ENCODE assay signal across 1 cellular context in genomic region chr13:50679321-50679720, GRCh38.
TF ChIP-seq lines count a peak whose summit lies in the region.

No MANE protein-coding gene starts in this region.

TF ChIP-seq in WTC11, 78 proteins besides CTCF, POLR2A, EP300 and RAD21 (continued from another document):
- TF ChIP-seq AR (CRISPR knock-in tag; IDR thresholded peaks at IDR 0.05), result no peak
- TF ChIP-seq SOX15 (CRISPR knock-in tag; IDR thresholded peaks at IDR 0.05), result no peak
- TF ChIP-seq E2F1 (CRISPR knock-in tag; IDR thresholded peaks at IDR 0.05), result no peak
- no peak for TF ChIP-seq RELA (CRISPR knock-in tag; IDR thresholded peaks at IDR 0.05; ENCODE audit: borderline replicate concordance)
- no peak for TF ChIP-seq ATF6 (CRISPR knock-in tag; IDR thresholded peaks at IDR 0.05)
- TF ChIP-seq IRF1 (CRISPR knock-in tag; IDR thresholded peaks at IDR 0.05), result no peak
- no peak for TF ChIP-seq CDX4 (CRISPR knock-in tag; IDR thresholded peaks at IDR 0.05; ENCODE audit: borderline replicate concordance)
- no peak for TF ChIP-seq FOXP4 (CRISPR knock-in tag; IDR thresholded peaks at IDR 0.05)
- no peak for TF ChIP-seq GABPB1 (CRISPR knock-in tag; IDR thresholded peaks at IDR 0.05)
- TF ChIP-seq TEAD4 (CRISPR knock-in tag; IDR thresholded peaks at IDR 0.05), result no peak
